9 cellular contexts compared by ENCODE assay signal in genomic region chr20:24930724-24931688, GRCh38. TPM values are rescaled to one million over a fixed set of nuclear protein-coding genes. Genes with fewer than 3 reads are reported as not detected.
DNase-seq lines count a peak whose midpoint lies in the region; ATAC-seq and TF ChIP-seq lines count a peak whose summit lies in the region.
"Not testable (repeated sequence)": the region's sequence is repeated elsewhere in the genome, so short reads cannot be mapped to it uniquely, and the experiment has no call there.
"Had no signal": no experiment of that assay in that cellular context is flagged by ENCODE, and none has a peak within 500 bp of the region (broad histone marks: within the 10 kb centered on the region; RNA-seq: fewer than 3 reads in every experiment).

No MANE protein-coding gene starts in this region.

- CTCF ChIA-PET in activated CD4-positive, alpha-beta memory T cell treated with anti-CD3 and anti-CD28 coated beads for 36 hours (lab: Charles Lee): interaction anchor here (1.0 to 3.0 kb wide), 8 partner anchors 13 to 147 kb away, joined by 3 to 10 read pairs (median 4); no protein-coding TSS in a partner anchor
- CTCF ChIA-PET in mammary epithelial cell (lab: Charles Lee; ENCODE audit: low non-redundant PET): interaction anchor here (0.7 kb wide), 2 partner anchors 235 to 442 kb away, joined by 5 to 6 read pairs; no protein-coding TSS in a partner anchor

- H3K36me3 ChIP-seq in mammary epithelial cell (ENCODE audit: insufficient read depth, low read length); mucosa of descending colon (ENCODE audit: low read depth); spleen: not testable (repeated sequence)

- H2AFZ ChIP-seq in mammary epithelial cell (ENCODE audit: low read depth, low read length): peak overlapping the region; percentile 89

- not testable (repeated sequence) for H3K27me3 Mint-ChIP-seq in activated CD4-positive, alpha-beta memory T cell treated with anti-CD3 and anti-CD28 coated beads for 36 hours

- TSS peak; percentile 92 for BruUV-seq in mammary epithelial cell (replicated peaks; lab: Mats Ljungman, UMichigan)

- H3K36me3 Mint-ChIP-seq in activated CD4-positive, alpha-beta memory T cell treated with anti-CD3 and anti-CD28 coated beads for 36 hours: not testable (repeated sequence)

- H3K4me1 Mint-ChIP-seq in activated CD4-positive, alpha-beta memory T cell treated with anti-CD3 and anti-CD28 coated beads for 36 hours (ENCODE audit: low read depth): peaks cover 23% of the 10 kb centered on the region

- in situ Hi-C loops in GM13976 (cut with MboI; ENCODE audit: low sequenced_read_pairs, unreplicated experiment); mammary epithelial cell (cut with MboI; ENCODE audit: low sequenced_read_pairs in 2 of 2): not testable (repeated sequence)

- H3K9ac ChIP-seq in mammary epithelial cell (ENCODE audit: insufficient read depth, low read length): peak overlapping the region; percentile 59

- H3K4me3 ChIP-seq in mammary epithelial cell (replicated peaks in 1 of 3; ENCODE audit: insufficient read depth in 1 of 3, low read depth in 2 of 3, low read length in 3 of 3): peak overlapping the region; percentile 20 to 47 (median 30)
- not testable (repeated sequence) for H3K4me3 ChIP-seq in foreskin fibroblast (ENCODE audit: low read depth in 1 of 2, low read length in 2 of 2); mucosa of descending colon
- H3K4me3 ChIP-seq in spleen: peak overlapping the region in 2 of 8 donors; percentile 4 to 39

- not testable (repeated sequence) for H3K9me3 ChIP-seq in mammary epithelial cell (replicated peaks; ENCODE audit: insufficient read depth, low read length); mucosa of descending colon; spleen

- not testable (repeated sequence) for ATAC-seq in mucosa of descending colon

- 40% methylated on average over 15 of the region's 15 CpGs for WGBS in mammary epithelial cell (ENCODE audit: low coverage, missing lambda C conversion rate)
- WGBS in spleen, 5 donors: 64 to 75% (median 72%) methylated on average over 13 to 15 of the region's 15 CpGs

- intact Hi-C loops in activated CD4-positive, alpha-beta memory T cell treated with anti-CD3 and anti-CD28 coated beads for 36 hours (cut with micrococcal nuclease): loop anchor here (2.0 kb wide), 1 partner anchor 62 kb away; the partner anchor contains the start of gene APMAP
- intact Hi-C loops in mammary epithelial cell (cut with micrococcal nuclease): loop anchor here (1.0 to 5.0 kb wide), 3 partner anchors 61 to 246 kb away; partner anchors contain the start of gene APMAP
- intact Hi-C loops in mucosa of descending colon (cut with DNase I, micrococcal nuclease); spleen (cut with DNase I; ENCODE audit: low total_unique reads): not testable (repeated sequence)

- dilution Hi-C loops in mammary epithelial cell (cut with HindIII; ENCODE audit: low sequenced_read_pairs): loop anchor here (25.0 kb wide), 1 partner anchor 94 kb away; no protein-coding TSS in a partner anchor

- H3K9me3 Mint-ChIP-seq in activated CD4-positive, alpha-beta memory T cell treated with anti-CD3 and anti-CD28 coated beads for 36 hours: not testable (repeated sequence)

- not testable (repeated sequence) for TF ChIP-seq POLR2A in spleen (IDR thresholded peaks at IDR 0.05)

- DNase-seq in GM13976 (ENCODE audit: low spot score); activated CD4-positive, alpha-beta memory T cell treated with anti-CD3 and anti-CD28 coated beads for 36 hours; mammary epithelial cell; foreskin fibroblast; mucosa of descending colon: not testable (repeated sequence)
- peak; percentile 33 for DNase-seq in NCI-H345 (lab: John Stamatoyannopoulos, UW)
- DNase-seq in spleen: peak; percentile 65

- peak overlapping the region; percentile 80 for H3K27ac ChIP-seq in C4-2B
- H3K27ac ChIP-seq in mammary epithelial cell (ENCODE audit: insufficient read depth, low read depth, low read length): peak overlapping the region; percentile 82
- H3K27ac ChIP-seq in spleen: peak overlapping the region in 7 of 8 donors; percentile 27 to 79 (median 64)

- H3K4me2 ChIP-seq in mammary epithelial cell (ENCODE audit: insufficient read depth, low read depth, low read length): peak overlapping the region; percentile 85

- peak overlapping the region; percentile 64 for H3K27ac Mint-ChIP-seq in activated CD4-positive, alpha-beta memory T cell treated with anti-CD3 and anti-CD28 coated beads for 36 hours

- H3K79me2 ChIP-seq in mammary epithelial cell (ENCODE audit: insufficient read depth, low read length): not testable (repeated sequence)

- not testable (repeated sequence) for H4K20me1 ChIP-seq in mammary epithelial cell (ENCODE audit: insufficient read depth, low read length)

- H3K4me1 ChIP-seq in mammary epithelial cell (ENCODE audit: insufficient read depth, low read length) (peaks cover 26% of the 10 kb centered on the region), spleen (peaks cover 0 to 34% (median 8%) of the 10 kb centered on the region in 6 donors)
- H3K4me1 ChIP-seq in mucosa of descending colon (ENCODE audit: low read depth): not testable (repeated sequence)

- not testable (repeated sequence) for H3K27me3 ChIP-seq in mammary epithelial cell (ENCODE audit: insufficient read depth, low read length); spleen (replicated peaks in 1 of 7)

- peak; percentile 67 for TF ChIP-seq CTCF in C4-2B (conservative IDR thresholded peaks at IDR 0.05)
- TF ChIP-seq CTCF in GM13976 (IDR thresholded peaks at IDR 0.05; ENCODE audit: borderline replicate concordance, control extremely low read depth, extremely low read depth, insufficient read depth, missing control alignments): peak; percentile 32
- TF ChIP-seq CTCF in mammary epithelial cell (conservative IDR thresholded peaks at IDR 0.05 in 1 of 2, IDR thresholded peaks at IDR 0.05 in 1 of 2; ENCODE audit: extremely low read depth in 1 of 2, insufficient read depth in 1 of 2, low read depth in 1 of 2, low read length in 2 of 2): peak; percentile 42 to 50
- TF ChIP-seq CTCF in foreskin fibroblast (IDR thresholded peaks at IDR 0.05; ENCODE audit: low read depth, low read length): peak; percentile 29
- peak; percentile 32 for TF ChIP-seq CTCF in mucosa of descending colon (IDR thresholded peaks at IDR 0.05)
- TF ChIP-seq CTCF in spleen (IDR thresholded peaks at IDR 0.05 in 8 of 11, conservative IDR thresholded peaks at IDR 0.05 in 3 of 11): peak in 8 of 11 experiments; percentile 11 to 41 (median 25)

- POLR2A ChIA-PET in activated CD4-positive, alpha-beta memory T cell treated with anti-CD3 and anti-CD28 coated beads for 36 hours (lab: Charles Lee): not testable (repeated sequence)

- not testable (repeated sequence) for H3K4me3 Mint-ChIP-seq in activated CD4-positive, alpha-beta memory T cell treated with anti-CD3 and anti-CD28 coated beads for 36 hours

RNA-seq across cellular contexts. Expression of gene CST7, which starts 18.1 kb away (rescaled TPM):
- total RNA-seq in activated CD4-positive, alpha-beta memory T cell treated with anti-CD3 and anti-CD28 coated beads for 36 hours: 10 to 100 TPM; 81.8 to 83.1 TPM
- total RNA-seq in mammary epithelial cell (not detected), mucosa of descending colon (1 to 10 TPM; 1.4 to 2.3 (median 1.7) TPM), spleen (100 to 1,000 TPM in 3 of 7 donors, 10 to 100 TPM in 4; 51.4 to 298 (median 95.5) TPM)
- polyA plus RNA-seq in mammary epithelial cell (not detected), spleen (10 to 100 TPM; 23.1 to 51.6 (median 37.2) TPM)
- polyA minus RNA-seq in mammary epithelial cell: not detected
- polyA plus RNA-seq: neural cell had no signal

Comparison
In these comparisons a context has a peak if more than half of its experiments do, and no peak if none do; other contexts are left out.
1. RNA of gene CST7, which starts 18.1 kb away (total RNA-seq): 51.4 to 298 TPM in spleen and 81.8 to 83.1 TPM in activated CD4-positive, alpha-beta memory T cell treated with anti-CD3 and anti-CD28 coated beads for 36 hours; 1.4 to 2.3 TPM in mucosa of descending colon and not detected in mammary epithelial cell; every median in the first group is over 10 times any median in the second.
2. Peak in every context shown above with its lines, with median percentiles within 50 percentile points of each other: H3K27ac ChIP-seq and CTCF ChIP-seq.